18 cellular contexts compared by ENCODE assay signal in the genomic region with DNA sequence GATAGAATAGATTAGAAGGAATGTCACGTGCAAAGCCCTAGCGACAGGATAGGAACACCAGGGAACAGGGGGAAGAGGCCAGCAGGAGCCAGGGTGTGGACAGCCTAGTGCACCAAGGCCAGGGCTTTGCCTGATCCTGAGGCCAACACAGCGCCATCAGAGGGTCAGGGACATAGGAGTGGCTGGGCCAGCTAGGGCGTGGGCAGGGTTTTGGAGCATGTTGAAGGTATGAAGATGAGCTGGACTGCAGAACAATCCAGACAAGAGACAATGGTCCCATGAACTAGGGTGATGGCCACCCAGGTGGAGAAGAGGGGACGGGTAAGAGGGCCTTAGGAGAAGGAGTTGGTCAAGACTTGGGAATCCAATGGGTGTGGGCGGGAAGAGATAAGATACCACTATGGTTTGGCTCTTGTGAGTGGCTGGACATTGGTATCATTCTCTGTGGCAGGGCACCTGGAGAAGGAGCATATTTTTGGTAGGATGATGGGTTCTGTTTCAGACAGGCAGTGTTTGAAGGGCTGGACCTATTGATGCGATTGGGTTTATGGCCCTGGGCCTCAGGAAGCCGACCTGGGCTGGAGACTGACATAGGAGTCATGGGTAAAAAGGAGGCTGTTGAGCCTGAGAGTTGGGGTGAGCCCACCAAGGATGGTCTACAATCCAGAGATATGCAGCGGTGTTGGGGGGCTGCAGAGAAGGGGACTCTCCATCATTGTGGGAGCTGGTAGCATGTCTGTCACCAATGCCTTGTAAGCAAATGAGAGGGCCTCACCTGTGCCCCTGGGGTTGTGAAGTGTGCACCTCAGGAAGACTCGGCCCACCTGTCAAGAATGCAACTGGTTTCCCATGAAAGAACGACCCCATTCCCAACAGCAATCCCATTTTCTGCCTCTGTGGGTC. TPM values are rescaled to one million over a fixed set of nuclear protein-coding genes. Genes with fewer than 3 reads are reported as not detected.
DNase-seq lines count a peak whose midpoint lies in the region; ATAC-seq, FAIRE-seq and TF ChIP-seq lines count a peak whose summit lies in the region.
"Had no signal": no experiment of that assay in that cellular context is flagged by ENCODE, and none has a peak within 500 bp of the region (broad histone marks: within the 10 kb centered on the region; RNA-seq: fewer than 3 reads in every experiment).

No MANE protein-coding gene starts in this region.

- H2AFZ ChIP-seq in HepG2 (ENCODE audit: low read length): no peak overlapping the region

- CTCF ChIA-PET in activated CD4-positive, alpha-beta T cell treated with anti-CD3 and anti-CD28 coated beads, Interleukin-2, amount 10 ng/mL, durations not matched to agents 7 days and 5 days (lab: Charles Lee): interaction anchor here (0.9 to 3.0 kb wide), 6 partner anchors 8 to 242 kb away, joined by 3 to 36 read pairs (median 12); no protein-coding TSS in a partner anchor
- CTCF ChIA-PET in HepG2 (lab: Yijun Ruan, JAX; ENCODE audit: low intra/inter-chr PET ratio, low total read pairs): no interaction called here

- in situ Hi-C loops in HepG2 (cut with HindIII; ENCODE audit: extremely low pct_ligation_motif_present, low pct_unique_long_range_greater_than_20kb): loop anchor here (25.0 kb wide), 1 partner anchor 309 kb away; no protein-coding TSS in a partner anchor

- TF ChIP-seq CTCF in RWPE2 (IDR thresholded peaks at IDR 0.05; ENCODE audit: poor library complexity, severe bottlenecking): no peak
- TF ChIP-seq CTCF in HepG2 (CRISPR knock-in tag; IDR thresholded peaks at IDR 0.05): no peak
- TF ChIP-seq CTCF in osteocyte (IDR thresholded peaks at IDR 0.05): no peak

- no peak for TF ChIP-seq EP300 in HepG2 (IDR thresholded peaks at IDR 0.05; ENCODE audit: low read depth in 2 of 2, low read length in 2 of 2)
- no peak for TF ChIP-seq EP300 in HepG2 (CRISPR knock-in tag; IDR thresholded peaks at IDR 0.05; ENCODE audit: borderline replicate concordance)

- POLR2A ChIA-PET in activated CD4-positive, alpha-beta T cell treated with anti-CD3 and anti-CD28 coated beads, Interleukin-2, amount 10 ng/mL, durations not matched to agents 7 days and 5 days (lab: Charles Lee): no interaction called here
- POLR2A ChIA-PET in HepG2 (lab: Yijun Ruan, JAX): interaction anchor here (1.5 to 5.9 kb wide), 5 partner anchors 8 to 205 kb away, joined by 3 to 51 read pairs (median 23); a partner anchor contains a TSS

- H3K27ac ChIP-seq in RWPE2 (ENCODE audit: poor library complexity, severe bottlenecking) (no peak overlapping the region), HepG2 (ENCODE audit: extremely low read length, insufficient read depth, low read length) (no peak overlapping the region), stomach smooth muscle (ENCODE audit: low read length) (peak overlapping the region; percentile 97)
- H3K27ac ChIP-seq: 22Rv1 had no signal

- H4K20me1 ChIP-seq in HepG2 (ENCODE audit: insufficient read depth, low read length): no peaks in the 10 kb centered on the region

- H3K4me3 ChIP-seq in RWPE2 (ENCODE audit: severe bottlenecking) (no peak overlapping the region), HepG2 (replicated peaks in 1 of 3; ENCODE audit: insufficient read depth in 1 of 3, low read depth in 2 of 3, low read length in 3 of 3) (no peak overlapping the region), stomach smooth muscle (ENCODE audit: low read length in 2 of 2) (no peak overlapping the region)

- H3K4me1 Mint-ChIP-seq in activated CD4-positive, alpha-beta T cell treated with anti-CD3 and anti-CD28 coated beads, Interleukin-2, amount 10 ng/mL, durations not matched to agents 7 days and 5 days: peaks cover 30% of the 10 kb centered on the region
- H3K4me1 Mint-ChIP-seq in osteocyte (ENCODE audit: unreplicated experiment): peaks cover 32% of the 10 kb centered on the region

- no peaks in the 10 kb centered on the region for H3K36me3 Mint-ChIP-seq in activated CD4-positive, alpha-beta T cell treated with anti-CD3 and anti-CD28 coated beads, Interleukin-2, amount 10 ng/mL, durations not matched to agents 7 days and 5 days (ENCODE audit: low read depth)
- H3K36me3 Mint-ChIP-seq in osteocyte (ENCODE audit: unreplicated experiment): no peaks in the 10 kb centered on the region

- ATAC-seq in RWPE2 (ENCODE audit: low read depth) (no peak), HepG2 (no peak)
- ATAC-seq: PC-3 had no signal

- H3K27me3 ChIP-seq in RWPE2 (ENCODE audit: insufficient read depth, poor library complexity, severe bottlenecking) (no peaks in the 10 kb centered on the region), HepG2 (ENCODE audit: control insufficient read depth in 1 of 2, insufficient read depth in 2 of 2, low read length in 2 of 2) (peaks cover 8 to 29% of the 10 kb centered on the region in 2 experiments; a peak in 4 of 5 replicates), stomach smooth muscle (ENCODE audit: control insufficient read depth in 1 of 2, insufficient read depth in 2 of 2, low read length in 2 of 2) (peaks cover 0 to 2% of the 10 kb centered on the region in 2 donors)

- peak overlapping the region; percentile 95 for H3K27ac Mint-ChIP-seq in activated CD4-positive, alpha-beta T cell treated with anti-CD3 and anti-CD28 coated beads, Interleukin-2, amount 10 ng/mL, durations not matched to agents 7 days and 5 days
- H3K27ac Mint-ChIP-seq in osteocyte (ENCODE audit: unreplicated experiment): no peak overlapping the region

- 59% methylated on average over 11 of the region's 11 CpGs for WGBS in HepG2 (ENCODE audit: low lambda C conversion rate)

- H3K36me3 ChIP-seq in RWPE2 (ENCODE audit: low read depth): no peaks in the 10 kb centered on the region
- no peaks in the 10 kb centered on the region for H3K36me3 ChIP-seq in HepG2 (replicated peaks in 1 of 2; ENCODE audit: control insufficient read depth in 1 of 2, insufficient read depth in 2 of 2, low read length in 2 of 2)
- H3K36me3 ChIP-seq in stomach smooth muscle (ENCODE audit: control insufficient read depth in 2 of 2, insufficient read depth in 2 of 2, low read length in 2 of 2): no peaks in the 10 kb centered on the region

- no TSS peak for BruUV-seq in HepG2 (replicated peaks; lab: Mats Ljungman, UMichigan)

- no peaks in the 10 kb centered on the region for H3K9me3 ChIP-seq in RWPE2 (ENCODE audit: severe bottlenecking)
- no peaks in the 10 kb centered on the region for H3K9me3 ChIP-seq in HepG2 (ENCODE audit: low read length)
- no peaks in the 10 kb centered on the region for H3K9me3 ChIP-seq in stomach smooth muscle (ENCODE audit: control insufficient read depth in 2 of 2, low read length in 2 of 2)
- H3K9me3 ChIP-seq: Caco-2 had no signal

- H3K4me3 Mint-ChIP-seq in activated CD4-positive, alpha-beta T cell treated with anti-CD3 and anti-CD28 coated beads, Interleukin-2, amount 10 ng/mL, durations not matched to agents 7 days and 5 days: no peak overlapping the region
- no peak overlapping the region for H3K4me3 Mint-ChIP-seq in osteocyte (ENCODE audit: unreplicated experiment)

- peaks cover 9% of the 10 kb centered on the region for H3K79me2 ChIP-seq in HepG2 (ENCODE audit: insufficient read depth, low read length)

- peaks cover 8% of the 10 kb centered on the region for H3K4me1 ChIP-seq in RWPE2 (ENCODE audit: insufficient read depth, poor library complexity, severe bottlenecking)
- peaks cover 53% of the 10 kb centered on the region for H3K4me1 ChIP-seq in HepG2 (ENCODE audit: insufficient read depth, low read length)
- peaks cover 44% of the 10 kb centered on the region for H3K4me1 ChIP-seq in stomach smooth muscle (ENCODE audit: control insufficient read depth, insufficient read depth, low read length)

- TF ChIP-seq RAD21 in HepG2 (CRISPR knock-in tag; IDR thresholded peaks at IDR 0.05): no peak

- DNase-seq in activated CD4-positive, alpha-beta T cell treated with anti-CD3 and anti-CD28 coated beads, Interleukin-2, amount 10 ng/mL, durations not matched to agents 7 days and 5 days: no peak
- DNase-seq in activated CD4-positive, alpha-beta T cell treated with anti-CD3 and anti-CD28 coated beads for 48 hours: no peak
- DNase-seq in RWPE2 (ENCODE audit: low spot score) (peak; percentile 20), HepG2 (ENCODE audit: low spot score) (no peak), osteocyte (ENCODE audit: extremely low spot score, unreplicated experiment) (no peak), MV-4-11 (lab: John Stamatoyannopoulos, UW) (no peak), foreskin melanocyte (no peak)
- DNase-seq: C1 segment of cervical spinal cord, Caco-2, H7, Kasumi-1, NCI-H1436 treated with DMSO at 0.1 percent for 48 hours, NCI-H2081 treated with DMSO at 0.1 percent for 48 hours, NCI-H446, PC-3 had no signal

- H3K27me3 Mint-ChIP-seq in activated CD4-positive, alpha-beta T cell treated with anti-CD3 and anti-CD28 coated beads, Interleukin-2, amount 10 ng/mL, durations not matched to agents 7 days and 5 days: peaks cover 15% of the 10 kb centered on the region
- H3K27me3 Mint-ChIP-seq in osteocyte (ENCODE audit: unreplicated experiment): peaks cover 17% of the 10 kb centered on the region

- intact Hi-C loops in HepG2 (cut with micrococcal nuclease; ENCODE audit: unreplicated experiment): no loop called here

- no peaks in the 10 kb centered on the region for H3K9me3 Mint-ChIP-seq in activated CD4-positive, alpha-beta T cell treated with anti-CD3 and anti-CD28 coated beads, Interleukin-2, amount 10 ng/mL, durations not matched to agents 7 days and 5 days
- no peaks in the 10 kb centered on the region for H3K9me3 Mint-ChIP-seq in osteocyte (ENCODE audit: unreplicated experiment)

- H3K9ac ChIP-seq in HepG2 (ENCODE audit: insufficient read depth, low read depth, low read length) (no peak overlapping the region), stomach smooth muscle (ENCODE audit: low read length in 2 of 2) (no peak overlapping the region)

- H3K4me2 ChIP-seq in HepG2 (ENCODE audit: low read depth, low read length): peak overlapping the region; percentile 93; the same call in 1 of the 2 replicates

- FAIRE-seq in HepG2 (lab: Jason Lieb, UNC): no peak
- FAIRE-seq: GM18507 had no signal

- TF ChIP-seq POLR2A in HepG2 (IDR thresholded peaks at IDR 0.05; ENCODE audit: insufficient read depth in 1 of 2, low read depth in 2 of 2, low read length in 2 of 2): no peak

RNA-seq across cellular contexts. Expression of a gene that starts 2.0 kb away (rescaled TPM):
- total RNA-seq in activated CD4-positive, alpha-beta T cell treated with anti-CD3 and anti-CD28 coated beads, Interleukin-2, amount 10 ng/mL, durations not matched to agents 7 days and 5 days: 10 to 100 TPM; 14.1 to 14.4 TPM
- 22.0 and 22.8 TPM in 2 replicates for total RNA-seq in HepG2 (2016; rRNA removed; fragmentation: Illumina TruSeq; extraction: Trizol)
- total RNA-seq in HepG2 (2016; cell fraction: cytosol; rRNA removed; fragmentation: Illumina TruSeq; extraction: Trizol; ENCODE audit: low read depth): 4.7 and 4.9 TPM in 2 replicates
- 18.5 and 23.5 TPM in 2 replicates for total RNA-seq in HepG2 (2016; cell fraction: insoluble cytoplasmic fraction; rRNA removed; fragmentation: Illumina TruSeq; extraction: Trizol)
- 12.9 and 13.2 TPM in 2 replicates for total RNA-seq in HepG2 (2016; cell fraction: membrane; rRNA removed; fragmentation: Illumina TruSeq; extraction: Trizol)
- 16.8 and 19.0 TPM in 2 replicates for total RNA-seq in HepG2 (2016; cell fraction: nucleus; rRNA removed; fragmentation: Illumina TruSeq; extraction: Trizol)
- polyA plus RNA-seq in HepG2 (2011; rRNA removed): 15.2 and 17.3 TPM in 2 replicates
- 9.2 and 11.9 TPM in 2 replicates for polyA plus RNA-seq in HepG2 (2011; cell fraction: cytosol; rRNA removed)
- polyA plus RNA-seq in HepG2 (2011; cell fraction: nucleus; rRNA removed): 20.1 and 23.4 TPM in 2 replicates
- 13.4 and 14.5 TPM in 2 replicates for polyA plus RNA-seq in HepG2 (2012)
- polyA plus RNA-seq in HepG2 (2016; cell fraction: cytosol; fragmentation: Illumina TruSeq; extraction: Trizol; ENCODE audit: low read depth): 5.3 and 5.4 TPM in 2 replicates
- polyA plus RNA-seq in HepG2 (2016; cell fraction: insoluble cytoplasmic fraction; fragmentation: Illumina TruSeq; extraction: Trizol; ENCODE audit: low read depth): 19.1 and 22.3 TPM in 2 replicates
- polyA plus RNA-seq in HepG2 (2016; cell fraction: membrane; fragmentation: Illumina TruSeq; extraction: Trizol; ENCODE audit: low read depth): 8.7 and 10.7 TPM in 2 replicates
- 19.4 and 22.9 TPM in 2 replicates for polyA plus RNA-seq in HepG2 (2016; cell fraction: nucleus; fragmentation: Illumina TruSeq; extraction: Trizol; ENCODE audit: insufficient read depth, low read depth)
- 14.3 and 29.5 TPM in 2 replicates for polyA minus RNA-seq in HepG2 (2011; rRNA and poly(A)+ RNA removed; ENCODE audit: low replicate concordance)
- 11.9 and 13.8 TPM in 2 replicates for polyA minus RNA-seq in HepG2 (2011; cell fraction: cytosol; rRNA and poly(A)+ RNA removed)
- 28.6 and 28.8 TPM in 2 replicates for polyA minus RNA-seq in HepG2 (2011; cell fraction: nucleus; rRNA and poly(A)+ RNA removed)
- 40.5 and 42.8 TPM in 2 replicates for total RNA-seq in osteocyte

RNA-seq across cellular contexts. Expression of a gene that starts 14.0 kb away (rescaled TPM):
- total RNA-seq in activated CD4-positive, alpha-beta T cell treated with anti-CD3 and anti-CD28 coated beads, Interleukin-2, amount 10 ng/mL, durations not matched to agents 7 days and 5 days: not detected
- total RNA-seq in HepG2 (2016; rRNA removed; fragmentation: Illumina TruSeq; extraction: Trizol) (10.2 and 15.0 TPM in 2 replicates), osteocyte (9.0 and 10.1 TPM in 2 replicates)
- 1.6 and 1.8 TPM in 2 replicates for total RNA-seq in HepG2 (2016; cell fraction: cytosol; rRNA removed; fragmentation: Illumina TruSeq; extraction: Trizol; ENCODE audit: low read depth)
- 9.2 and 15.1 TPM in 2 replicates for total RNA-seq in HepG2 (2016; cell fraction: insoluble cytoplasmic fraction; rRNA removed; fragmentation: Illumina TruSeq; extraction: Trizol)
- 5.3 and 5.6 TPM in 2 replicates for total RNA-seq in HepG2 (2016; cell fraction: membrane; rRNA removed; fragmentation: Illumina TruSeq; extraction: Trizol)
- 16.7 and 18.1 TPM in 2 replicates for total RNA-seq in HepG2 (2016; cell fraction: nucleus; rRNA removed; fragmentation: Illumina TruSeq; extraction: Trizol)
- 1.6 and 3.0 TPM in 2 replicates for polyA plus RNA-seq in HepG2 (2011; rRNA removed)
- polyA plus RNA-seq in HepG2 (2011; cell fraction: cytosol; rRNA removed): 1.5 and 1.9 TPM in 2 replicates
- 6.3 and 9.6 TPM in 2 replicates for polyA plus RNA-seq in HepG2 (2011; cell fraction: nucleus; rRNA removed)
- polyA plus RNA-seq in HepG2 (2012): 4.5 and 5.8 TPM in 2 replicates
- 0.75 and 0.80 TPM in 2 replicates for polyA plus RNA-seq in HepG2 (2016; cell fraction: cytosol; fragmentation: Illumina TruSeq; extraction: Trizol; ENCODE audit: low read depth)
- polyA plus RNA-seq in HepG2 (2016; cell fraction: insoluble cytoplasmic fraction; fragmentation: Illumina TruSeq; extraction: Trizol; ENCODE audit: low read depth): 5.6 and 5.9 TPM in 2 replicates
- 2.3 and 2.7 TPM in 2 replicates for polyA plus RNA-seq in HepG2 (2016; cell fraction: membrane; fragmentation: Illumina TruSeq; extraction: Trizol; ENCODE audit: low read depth)
- polyA plus RNA-seq in HepG2 (2016; cell fraction: nucleus; fragmentation: Illumina TruSeq; extraction: Trizol; ENCODE audit: insufficient read depth, low read depth): 19.8 and 21.2 TPM in 2 replicates
- polyA minus RNA-seq in HepG2 (2011; rRNA and poly(A)+ RNA removed; ENCODE audit: low replicate concordance): 5.0 TPM in 1 of 2 replicates, not detected in the other
- polyA minus RNA-seq in HepG2 (2011; cell fraction: cytosol; rRNA and poly(A)+ RNA removed): 2.5 and 4.1 TPM in 2 replicates
- 2.4 and 4.5 TPM in 2 replicates for polyA minus RNA-seq in HepG2 (2011; cell fraction: nucleus; rRNA and poly(A)+ RNA removed)
